32 cellular contexts compared by ENCODE assay signal in genomic region chr4:168082379-168082778, GRCh38. TPM values are rescaled to one million over a fixed set of nuclear protein-coding genes. Genes with fewer than 3 reads are reported as not detected.
"Had no signal": no experiment of that assay in that cellular context is flagged by ENCODE, and none has a peak within 500 bp of the region (broad histone marks: within the 10 kb centered on the region; RNA-seq: fewer than 3 reads in every experiment).

No MANE protein-coding gene starts in this region.

- H3K9ac ChIP-seq: KMS-11 had no signal

- ATAC-seq: activated CD8-positive, alpha-beta memory T cell treated with anti-CD3 and anti-CD28 coated beads, Interleukin-2, amount 10 ng/mL, durations not matched to agents 7 days and 5 days; activated naive CD8-positive, alpha-beta T cell treated with anti-CD3 and anti-CD28 coated beads, Interleukin-2, amount 50 U/mL, for 24 hours; PC-3 had no signal

- H3K36me3 ChIP-seq: brain microvascular endothelial cell had no signal

- H3K27ac ChIP-seq: brain microvascular endothelial cell, KMS-11, VCaP had no signal

- H3K27me3 ChIP-seq: brain microvascular endothelial cell had no signal

- H3K4me2 ChIP-seq: KMS-11 had no signal

- DNase-seq: activated CD4-positive, alpha-beta memory T cell treated with anti-CD3 and anti-CD28 coated beads, Interleukin-2, amount 10 ng/mL, durations not matched to agents 7 days and 5 days; activated CD4-positive, alpha-beta T cell treated with anti-CD3 and anti-CD28 coated beads for 1 hour; activated CD4-positive, alpha-beta T cell treated with anti-CD3 and anti-CD28 coated beads for 48 hours; activated CD4-positive, CD25-positive, alpha-beta regulatory T cell; activated CD8-positive, alpha-beta memory T cell treated with anti-CD3 and anti-CD28 coated beads for 24 hours; activated CD8-positive, alpha-beta memory T cell treated with anti-CD3 and anti-CD28 coated beads, Interleukin-2, amount 10 ng/mL, durations not matched to agents 7 days and 5 days; activated CD8-positive, alpha-beta memory T cell treated with anti-CD3 and anti-CD28 coated beads, Interleukin-2, amount 50 U/mL, for 48 hours; activated effector memory CD4-positive, alpha-beta T cell treated with Interleukin-2 at 50 U/mL for 16 hours; activated naive CD4-positive, alpha-beta T cell treated with anti-CD3 and anti-CD28 coated beads, Interleukin-2, amount 10 ng/mL, durations not matched to agents 7 days and 5 days; activated naive CD8-positive, alpha-beta T cell treated with anti-CD3 and anti-CD28 coated beads, Interleukin-2, amount 50 U/mL, for 24 hours; activated T-cell treated with anti-CD3 and anti-CD28 coated beads, Interleukin-2, amount 50 U/mL, for 48 hours; amniotic stem cell; aorta; brain microvascular endothelial cell; central memory CD4-positive, alpha-beta T cell; MM.1S; NCI-H1092 treated with DMSO at 0.1 percent for 48 hours; NCI-H1417; NCI-H146; NCI-H187; NCI-H2029 treated with DMSO at 0.1 percent for 48 hours; NCI-H2171 treated with DMSO at 0.1 percent for 48 hours; NCI-H226; NCI-H524 treated with DMSO at 0.1 percent for 48 hours; PC-3; Right ventricle myocardium superior; SW 1271; T-helper 1 cell; T-helper 2 cell; T-helper 9 cell had no signal

RNA-seq across cellular contexts. Expression of gene ANXA10, which starts 10.0 kb away (rescaled TPM):
- total RNA-seq: activated CD4-positive, alpha-beta memory T cell treated with anti-CD3 and anti-CD28 coated beads, Interleukin-2, amount 10 ng/mL, durations not matched to agents 7 days and 5 days; activated CD8-positive, alpha-beta memory T cell treated with anti-CD3 and anti-CD28 coated beads, Interleukin-2, amount 10 ng/mL, durations not matched to agents 7 days and 5 days; aorta; Right ventricle myocardium superior had no signal
